ENCODE assay signal across 9 cellular contexts in genomic region chr12:124452576-124453391, GRCh38.
DNase-seq lines count a peak whose midpoint lies in the region; ATAC-seq and TF ChIP-seq lines count a peak whose summit lies in the region.
"Had no signal": no experiment of that assay in that cellular context is flagged by ENCODE, and none has a peak within 500 bp of the region (broad histone marks: within the 10 kb centered on the region; RNA-seq: fewer than 3 reads in every experiment).

No MANE protein-coding gene starts in this region.

- H3K9me3 Mint-ChIP-seq in activated naive CD4-positive, alpha-beta T cell treated with anti-CD3 and anti-CD28 coated beads, Interleukin-2, amount 50 U/mL, for 24 hours, result no peaks in the 10 kb centered on the region
- no peaks in the 10 kb centered on the region for H3K9me3 Mint-ChIP-seq in activated T-helper 17 cell treated with anti-CD3 and anti-CD28 coated beads, Interleukin-2, amount 50 U/mL, for 72 hours

- no peak for TF ChIP-seq CTCF in lung (IDR thresholded peaks at IDR 0.05; ENCODE audit: control extremely low read depth, extremely low read depth)
- TF ChIP-seq CTCF in transverse colon (IDR thresholded peaks at IDR 0.05), result no peak

- in situ Hi-C loops in transverse colon (cut with MboI; ENCODE audit: low pct_ligation_motif_present in 1 of 4, low pct_unique_long_range_greater_than_20kb in 1 of 4, low sequenced_read_pairs in 3 of 4), result no loop called here

- no peak for ATAC-seq in activated T-helper 17 cell treated with anti-CD3 and anti-CD28 coated beads, Interleukin-2, amount 50 U/mL, for 72 hours (replicated peaks)
- ATAC-seq in lung (ENCODE audit: insufficient read depth, low FRiP score) (no peak), GM21723 (IDR thresholded peaks at IDR 0.05; ENCODE audit: unreplicated experiment) (no peak)

- H3K4me3 ChIP-seq in lung (no peak overlapping the region), transverse colon (no peak overlapping the region)
- H3K4me3 ChIP-seq: ovary had no signal

- H3K27me3 ChIP-seq in lung (ENCODE audit: control insufficient read depth, insufficient read depth) (no peaks in the 10 kb centered on the region), transverse colon (no peaks in the 10 kb centered on the region)
- H3K27me3 ChIP-seq: ovary had no signal

- H3K27ac ChIP-seq in lung (ENCODE audit: low read depth in 1 of 2, low read length in 1 of 2), result peak overlapping the region; percentile 81 to 85
- peak overlapping the region; percentile 84 to 94 (median 86) for H3K27ac ChIP-seq in transverse colon
- H3K27ac ChIP-seq: ovary had no signal

- WGBS in lung, 2 donors, result 68 to 75% methylated on average over 24 to 25 of the region's 25 CpGs
- 79 to 97% methylated on average over 5 to 24 of the region's 25 CpGs for WGBS in transverse colon (ENCODE audit: low coverage in 1 of 2), 2 donors

- H3K9me3 ChIP-seq in lung (ENCODE audit: control insufficient read depth in 2 of 2, insufficient read depth in 1 of 2, low read length in 1 of 2) (no peaks in the 10 kb centered on the region), transverse colon (no peaks in the 10 kb centered on the region)
- H3K9me3 ChIP-seq: ovary had no signal

- H3K4me1 ChIP-seq in lung (ENCODE audit: control insufficient read depth in 2 of 2, insufficient read depth in 2 of 2, low read length in 2 of 2), result peaks cover 15 to 30% of the 10 kb centered on the region in 2 donors
- H3K4me1 ChIP-seq in transverse colon, result peaks cover 27 to 61% (median 45%) of the 10 kb centered on the region in 4 donors

- H3K36me3 ChIP-seq in lung (ENCODE audit: control insufficient read depth in 2 of 2, insufficient read depth in 2 of 2, low read length in 2 of 2) (peaks cover 0 to 27% of the 10 kb centered on the region in 2 donors), transverse colon (no peaks in the 10 kb centered on the region)
- H3K36me3 ChIP-seq: ovary had no signal

- TF ChIP-seq POLR2A in transverse colon (IDR thresholded peaks at IDR 0.05), result no peak

- no peaks in the 10 kb centered on the region for H3K27me3 Mint-ChIP-seq in activated naive CD4-positive, alpha-beta T cell treated with anti-CD3 and anti-CD28 coated beads, Interleukin-2, amount 50 U/mL, for 24 hours
- H3K27me3 Mint-ChIP-seq in activated T-helper 17 cell treated with anti-CD3 and anti-CD28 coated beads, Interleukin-2, amount 50 U/mL, for 72 hours, result no peaks in the 10 kb centered on the region

- intact Hi-C loops in transverse colon (cut with DNase I; ENCODE audit: low total_unique reads), result no loop called here

- no peak overlapping the region for H3K27ac Mint-ChIP-seq in activated naive CD4-positive, alpha-beta T cell treated with anti-CD3 and anti-CD28 coated beads, Interleukin-2, amount 50 U/mL, for 24 hours
- H3K27ac Mint-ChIP-seq in activated T-helper 17 cell treated with anti-CD3 and anti-CD28 coated beads, Interleukin-2, amount 50 U/mL, for 72 hours, result no peak overlapping the region

- TF ChIP-seq EP300 in transverse colon (IDR thresholded peaks at IDR 0.05; ENCODE audit: low read depth), result no peak

- H3K4me3 Mint-ChIP-seq in activated naive CD4-positive, alpha-beta T cell treated with anti-CD3 and anti-CD28 coated beads, Interleukin-2, amount 50 U/mL, for 24 hours, result peak overlapping the region; percentile 33
- peak overlapping the region; percentile 41 for H3K4me3 Mint-ChIP-seq in activated T-helper 17 cell treated with anti-CD3 and anti-CD28 coated beads, Interleukin-2, amount 50 U/mL, for 72 hours

- peaks cover 5% of the 10 kb centered on the region for H3K36me3 Mint-ChIP-seq in activated naive CD4-positive, alpha-beta T cell treated with anti-CD3 and anti-CD28 coated beads, Interleukin-2, amount 50 U/mL, for 24 hours
- H3K36me3 Mint-ChIP-seq in activated T-helper 17 cell treated with anti-CD3 and anti-CD28 coated beads, Interleukin-2, amount 50 U/mL, for 72 hours (ENCODE audit: low read depth), result peaks cover 10% of the 10 kb centered on the region

- peaks cover 55% of the 10 kb centered on the region for H3K4me1 Mint-ChIP-seq in activated naive CD4-positive, alpha-beta T cell treated with anti-CD3 and anti-CD28 coated beads, Interleukin-2, amount 50 U/mL, for 24 hours
- peaks cover 21% of the 10 kb centered on the region for H3K4me1 Mint-ChIP-seq in activated T-helper 17 cell treated with anti-CD3 and anti-CD28 coated beads, Interleukin-2, amount 50 U/mL, for 72 hours

- DNase-seq in activated naive CD4-positive, alpha-beta T cell treated with anti-CD3 and anti-CD28 coated beads, Interleukin-2, amount 50 U/mL, for 16 hours, result no peak
- DNase-seq in lung (ENCODE audit: low spot score), result no peak
- DNase-seq in transverse colon, result no peak
- DNase-seq in AG20443 (ENCODE audit: low spot score), result no peak
- no peak for DNase-seq in NOMO-1 treated with DMSO at 0.1 percent for 48 hours (lab: John Stamatoyannopoulos, UW; ENCODE audit: unreplicated experiment)
